Comparison of ENCODE assay signal across 24 cellular contexts in the genomic region with DNA sequence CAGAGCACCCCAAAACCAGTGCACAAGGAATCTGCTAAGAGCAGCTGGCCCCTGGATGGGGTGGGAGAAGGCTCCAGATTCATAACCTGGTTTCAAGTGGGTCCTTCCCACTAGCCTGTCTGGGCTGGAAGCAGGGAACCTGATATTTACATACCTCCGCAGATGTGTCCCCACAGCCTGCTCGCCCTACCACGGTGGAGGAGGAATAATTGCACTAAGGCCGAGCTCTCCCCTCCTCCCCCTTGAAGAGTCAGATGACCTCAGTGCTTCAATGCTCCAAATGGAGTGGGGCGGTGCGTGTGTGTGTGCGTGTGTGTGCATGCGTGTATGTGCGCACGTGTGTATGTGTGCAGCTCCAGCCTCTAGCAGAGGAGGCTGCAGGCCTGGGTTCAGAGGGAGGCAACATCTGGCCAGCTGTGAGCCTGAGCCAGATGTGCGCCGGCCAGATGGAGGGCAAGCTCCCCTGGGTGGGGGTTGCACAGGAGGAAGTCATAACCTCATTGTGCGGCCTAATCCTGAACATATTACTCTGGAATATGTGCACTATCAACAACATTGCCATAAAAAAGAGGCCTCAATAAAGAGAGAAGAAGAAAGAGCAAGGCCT.
"Had no signal": no experiment of that assay in that cellular context is flagged by ENCODE, and none has a peak within 500 bp of the region (broad histone marks: within the 10 kb centered on the region; RNA-seq: fewer than 3 reads in every experiment).

No MANE protein-coding gene starts in this region.

- H3K9me3 ChIP-seq: body of pancreas, left ventricle myocardium inferior, neutrophil, sigmoid colon, testis, vagina had no signal

- H3K27ac ChIP-seq: body of pancreas, left ventricle myocardium inferior, neutrophil, sigmoid colon, testis, vagina, VCaP had no signal

- H3K4me1 ChIP-seq: body of pancreas, vagina had no signal

- H3K27me3 ChIP-seq: body of pancreas, sigmoid colon, testis, vagina had no signal

- DNase-seq: activated CD4-positive, alpha-beta T cell treated with anti-CD3 and anti-CD28 coated beads, Interleukin-2, amount 50 U/mL, for 1 hour; activated CD8-positive, alpha-beta T cell treated with anti-CD3 and anti-CD28 coated beads, Interleukin-2, amount 10 ng/mL, durations not matched to agents 7 days and 5 days; activated gamma-delta T cell; activated naive CD4-positive, alpha-beta T cell treated with anti-CD3 and anti-CD28 coated beads, Interleukin-2, amount 50 U/mL, for 16 hours; activated naive CD8-positive, alpha-beta T cell treated with anti-CD3 and anti-CD28 coated beads, Interleukin-2, amount 50 U/mL, for 24 hours; anterior cingulate cortex; body of pancreas; effector CD4-positive, alpha-beta T cell; erythroblast; foreskin melanocyte; glutamatergic neuron; hippocampal formation; kidney glomerular epithelial cell; left ventricle myocardium inferior; natural killer cell; sigmoid colon; stimulated activated CD4-positive, alpha-beta T cell treated with anti-CD3 and anti-CD28 coated beads, Interleukin-2, amount 100 ng/mL, for 48 hours; stimulated activated naive CD4-positive, alpha-beta T cell; testis; trophoblast cell had no signal

- ATAC-seq: activated CD4-positive, CD25-positive, alpha-beta regulatory T cell treated with anti-CD3 and anti-CD28 coated beads, Interleukin-2, amount 50 U/mL, for 24 hours; activated CD8-positive, alpha-beta T cell treated with anti-CD3 and anti-CD28 coated beads, Interleukin-2, amount 10 ng/mL, durations not matched to agents 7 days and 5 days; activated naive CD8-positive, alpha-beta T cell treated with anti-CD3 and anti-CD28 coated beads, Interleukin-2, amount 50 U/mL, for 24 hours; body of pancreas; natural killer cell had no signal

- H3K4me3 ChIP-seq: body of pancreas, left ventricle myocardium inferior, sigmoid colon, testis, vagina had no signal

- H3K36me3 ChIP-seq: left ventricle myocardium inferior, neutrophil, sigmoid colon, vagina had no signal
